In the genomic region with DNA sequence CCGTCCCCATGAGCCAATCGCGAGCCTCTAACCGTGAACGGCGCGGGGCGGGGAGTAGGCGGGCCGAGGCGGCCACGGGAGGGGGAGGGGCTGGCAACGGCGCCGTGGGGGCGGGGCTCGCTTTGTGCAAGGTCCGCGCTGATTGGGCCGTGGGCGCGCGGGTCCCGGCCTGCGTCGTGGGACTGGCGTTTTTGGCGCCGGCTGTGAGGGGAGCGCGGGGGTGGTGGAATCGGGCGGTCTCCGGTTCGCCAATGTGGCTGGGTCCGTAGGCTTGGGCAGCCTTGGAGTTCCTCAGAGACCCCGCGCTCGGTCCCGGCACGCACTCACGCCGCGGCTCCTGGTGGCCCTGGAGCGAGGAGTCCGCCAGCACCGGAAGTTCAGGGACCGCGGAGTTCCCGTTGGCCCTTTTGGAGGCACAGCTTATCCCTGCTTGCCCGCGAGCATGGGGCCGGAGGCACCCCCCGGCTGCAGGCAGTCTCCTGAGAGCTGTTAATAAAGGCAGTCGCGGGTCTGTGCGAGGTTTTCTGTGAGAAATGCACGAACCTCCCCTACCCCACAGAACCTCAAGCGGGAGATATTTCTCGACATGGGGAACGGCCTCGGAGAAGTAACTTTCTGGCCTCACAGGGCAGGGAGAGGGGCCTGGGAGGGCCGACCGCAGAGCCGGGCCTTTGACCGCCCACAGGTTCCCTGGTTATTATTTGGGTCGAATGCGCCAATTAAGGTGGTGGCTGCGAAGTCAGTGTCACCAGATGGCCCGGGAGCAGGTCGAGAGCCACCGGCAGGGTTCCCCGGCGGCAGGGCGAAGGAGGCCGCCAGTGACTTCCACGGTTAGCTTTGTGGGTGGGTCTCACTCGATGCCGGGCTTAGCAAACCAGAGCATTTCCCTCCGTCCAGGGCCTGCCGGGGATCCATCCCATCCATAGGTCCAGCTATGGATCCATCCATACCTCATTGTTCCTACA, we compare ENCODE assay signal across 8 cellular contexts. TPM values are rescaled to one million over a fixed set of nuclear protein-coding genes. Genes with fewer than 3 reads are reported as not detected.
DNase-seq lines count a peak whose midpoint lies in the region; ATAC-seq lines count a peak whose summit lies in the region.

No MANE protein-coding gene starts in this region.

- H3K27ac ChIP-seq in esophagus (ENCODE audit: low read depth in 2 of 2, low read length in 1 of 2) (peak overlapping the region; percentile 91 to 94), muscle layer of duodenum (ENCODE audit: low read length) (peak overlapping the region; percentile 94)

- H3K4me1 ChIP-seq in esophagus (ENCODE audit: control insufficient read depth in 2 of 2, insufficient read depth in 2 of 2, low read length in 1 of 2) = peaks cover 4 to 10% of the 10 kb centered on the region in 2 donors
- H3K4me1 ChIP-seq in muscle layer of duodenum (ENCODE audit: control insufficient read depth in 1 of 2, insufficient read depth in 2 of 2, low read length in 2 of 2) = peaks cover 13 to 30% of the 10 kb centered on the region in 2 donors

- peaks cover 11 to 13% of the 10 kb centered on the region in 2 donors for H3K36me3 ChIP-seq in esophagus (ENCODE audit: control insufficient read depth in 2 of 2, insufficient read depth in 2 of 2, low read length in 1 of 2)
- peaks cover 27 to 31% of the 10 kb centered on the region in 2 donors for H3K36me3 ChIP-seq in muscle layer of duodenum (ENCODE audit: control insufficient read depth in 1 of 2, insufficient read depth in 2 of 2, low read length in 2 of 2)

- 1% methylated on average over 72 to 81 of the region's 81 CpGs for WGBS in esophagus, 2 donors

- H3K4me3 ChIP-seq in esophagus (ENCODE audit: low read depth in 1 of 2, low read length in 2 of 2) = peak overlapping the region; percentile 74 to 87
- peak overlapping the region; percentile 81 to 96 for H3K4me3 ChIP-seq in muscle layer of duodenum (ENCODE audit: low read depth in 1 of 2, low read length in 2 of 2)

- ATAC-seq in HG03378 (IDR thresholded peaks at IDR 0.05; ENCODE audit: unreplicated experiment) = peak; percentile 33

- H3K27me3 ChIP-seq in esophagus (ENCODE audit: control insufficient read depth in 1 of 2, insufficient read depth in 2 of 2, low read length in 2 of 2) (no peaks in the 10 kb centered on the region), muscle layer of duodenum (ENCODE audit: low read depth, low read length) (no peaks in the 10 kb centered on the region)

- no peaks in the 10 kb centered on the region for H3K9me3 ChIP-seq in esophagus (ENCODE audit: control insufficient read depth in 2 of 2, insufficient read depth in 1 of 2, low read depth in 1 of 2, low read length in 1 of 2)
- no peaks in the 10 kb centered on the region for H3K9me3 ChIP-seq in muscle layer of duodenum (ENCODE audit: control insufficient read depth in 1 of 2, low read length in 2 of 2)

- DNase-seq in SIG-M5 treated with dmso at 0.1 percent for 504 hours (lab: John Stamatoyannopoulos, UW; ENCODE audit: unreplicated experiment) (peak; percentile 81), SIG-M5 (lab: John Stamatoyannopoulos, UW) (no peak), NOMO-1 treated with dmso at 0.1 percent for 144 hours (lab: John Stamatoyannopoulos, UW; ENCODE audit: unreplicated experiment) (peak; percentile 93), activated T-cell treated with anti-CD3 and anti-CD28 coated beads for 48 hours (ENCODE audit: low read depth) (peak; percentile 99)
- peak; percentile 99 for DNase-seq in stimulated activated CD8-positive, alpha-beta memory T cell treated with anti-CD3 and anti-CD28 coated beads, Interleukin-7, amount 100 ng/mL, for 24 hours (ENCODE audit: low read depth)

RNA-seq across cellular contexts. Expression of a gene that starts 0.6 kb away (rescaled TPM):
- polyA plus RNA-seq in esophagus = 100 to 1,000 TPM in 1 of 2 donors, 10 to 100 TPM in 1; 84.4 to 282 TPM
